20 cellular contexts compared by ENCODE assay signal in genomic region chr5:121841900-121842299, GRCh38. TPM values are rescaled to one million over a fixed set of nuclear protein-coding genes. Genes with fewer than 3 reads are reported as not detected.
DNase-seq lines count a peak whose midpoint lies in the region; ATAC-seq, FAIRE-seq and TF ChIP-seq lines count a peak whose summit lies in the region.
"Had no signal": no experiment of that assay in that cellular context is flagged by ENCODE, and none has a peak within 500 bp of the region (broad histone marks: within the 10 kb centered on the region; RNA-seq: fewer than 3 reads in every experiment).

No MANE protein-coding gene starts in this region.

- CTCF ChIA-PET in HepG2 (lab: Yijun Ruan, JAX; ENCODE audit: low intra/inter-chr PET ratio, low total read pairs), result no interaction called here

- no peak for TF ChIP-seq RAD21 in HepG2 (CRISPR knock-in tag; IDR thresholded peaks at IDR 0.05)

- intact Hi-C loops in HepG2 (cut with micrococcal nuclease; ENCODE audit: unreplicated experiment) (no loop called here), right lobe of liver (cut with DNase I) (no loop called here)

- H3K9me3 ChIP-seq in HepG2 (ENCODE audit: low read length), result no peaks in the 10 kb centered on the region
- no peaks in the 10 kb centered on the region for H3K9me3 ChIP-seq in right lobe of liver
- no peaks in the 10 kb centered on the region for H3K9me3 ChIP-seq in astrocyte (ENCODE audit: insufficient read depth, low read depth, low read length)
- H3K9me3 ChIP-seq: SJCRH30 had no signal

- TF ChIP-seq POLR2A in HepG2 (IDR thresholded peaks at IDR 0.05; ENCODE audit: insufficient read depth in 1 of 2, low read depth in 2 of 2, low read length in 2 of 2) (no peak), right lobe of liver (IDR thresholded peaks at IDR 0.05) (no peak)

- H3K4me3 ChIP-seq in HepG2 (replicated peaks in 1 of 3; ENCODE audit: insufficient read depth in 1 of 3, low read depth in 2 of 3, low read length in 3 of 3), result no peak overlapping the region
- H3K4me3 ChIP-seq in right lobe of liver, result no peak overlapping the region
- no peak overlapping the region for H3K4me3 ChIP-seq in astrocyte (ENCODE audit: insufficient read depth, low read depth, low read length)
- H3K4me3 ChIP-seq in fibroblast of mammary gland (ENCODE audit: control insufficient read depth, low read depth, low read length), result no peak overlapping the region
- H3K4me3 ChIP-seq: GM12878, SJCRH30 had no signal

- no peak overlapping the region for H3K4me3 Mint-ChIP-seq in astrocyte (ENCODE audit: unreplicated experiment)
- H3K4me3 Mint-ChIP-seq: CD14-positive monocyte had no signal

- H3K27me3 ChIP-seq in HepG2 (ENCODE audit: control insufficient read depth in 1 of 2, insufficient read depth in 2 of 2, low read length in 2 of 2) (no peaks in the 10 kb centered on the region), right lobe of liver (no peaks in the 10 kb centered on the region), astrocyte (ENCODE audit: insufficient read depth, low read length) (no peaks in the 10 kb centered on the region)

- POLR2A ChIA-PET in HepG2 (lab: Yijun Ruan, JAX), result no interaction called here

- H3K4me1 Mint-ChIP-seq in astrocyte (ENCODE audit: low read depth, unreplicated experiment), result peaks cover 8% of the 10 kb centered on the region
- H3K4me1 Mint-ChIP-seq: CD14-positive monocyte had no signal

- no peaks in the 10 kb centered on the region for H3K4me1 ChIP-seq in HepG2 (ENCODE audit: insufficient read depth, low read length)
- H3K4me1 ChIP-seq in right lobe of liver, result no peaks in the 10 kb centered on the region
- H3K4me1 ChIP-seq in astrocyte (ENCODE audit: insufficient read depth, low read length), result no peaks in the 10 kb centered on the region
- H3K4me1 ChIP-seq: SJCRH30 had no signal

- H3K36me3 ChIP-seq in HepG2 (replicated peaks in 1 of 2; ENCODE audit: control insufficient read depth in 1 of 2, insufficient read depth in 2 of 2, low read length in 2 of 2) (no peaks in the 10 kb centered on the region), right lobe of liver (no peaks in the 10 kb centered on the region), astrocyte (ENCODE audit: insufficient read depth, low read length) (no peaks in the 10 kb centered on the region)
- H3K36me3 ChIP-seq: SJCRH30 had no signal

- no TSS peak for BruUV-seq in HepG2 (replicated peaks; lab: Mats Ljungman, UMichigan)

- H3K27ac Mint-ChIP-seq in astrocyte (ENCODE audit: unreplicated experiment), result no peak overlapping the region
- H3K27ac Mint-ChIP-seq: CD14-positive monocyte had no signal

- DNase-seq in HepG2 (ENCODE audit: low spot score), result no peak
- DNase-seq in right lobe of liver, result no peak
- DNase-seq in astrocyte (ENCODE audit: low read depth), result peak; percentile 2
- peak; percentile 10 for DNase-seq in fibroblast of mammary gland (ENCODE audit: low read depth)
- DNase-seq in stromal cell of bone marrow (ENCODE audit: low read depth), result peak; percentile 11
- no peak for DNase-seq in AG20443 (ENCODE audit: low spot score)
- DNase-seq in NCI-H187 (lab: John Stamatoyannopoulos, UW), result no peak
- DNase-seq: NCI-H1436, NCI-H2081, NCI-H524, RPMI8226, SJCRH30 had no signal

- H4K20me1 ChIP-seq in HepG2 (ENCODE audit: insufficient read depth, low read length) (no peaks in the 10 kb centered on the region), astrocyte (ENCODE audit: insufficient read depth, low read length) (no peaks in the 10 kb centered on the region)

- TF ChIP-seq EP300 in HepG2 (IDR thresholded peaks at IDR 0.05; ENCODE audit: low read depth in 2 of 2, low read length in 2 of 2), result no peak
- TF ChIP-seq EP300 in HepG2 (CRISPR knock-in tag; IDR thresholded peaks at IDR 0.05; ENCODE audit: borderline replicate concordance), result no peak

- no peak overlapping the region for H3K27ac ChIP-seq in HepG2 (ENCODE audit: extremely low read length, insufficient read depth, low read length)
- H3K27ac ChIP-seq in right lobe of liver, result no peak overlapping the region
- H3K27ac ChIP-seq in astrocyte (ENCODE audit: low read depth, low read length), result no peak overlapping the region
- H3K27ac ChIP-seq: 22Rv1, SJCRH30 had no signal

- no peaks in the 10 kb centered on the region for H3K36me3 Mint-ChIP-seq in astrocyte (ENCODE audit: low read depth, unreplicated experiment)
- H3K36me3 Mint-ChIP-seq: CD14-positive monocyte had no signal

- in situ Hi-C loops in HepG2 (cut with HindIII; ENCODE audit: extremely low pct_ligation_motif_present, low pct_unique_long_range_greater_than_20kb), result no loop called here

- H3K9me3 Mint-ChIP-seq in astrocyte (ENCODE audit: unreplicated experiment), result no peaks in the 10 kb centered on the region

- no peak overlapping the region for H2AFZ ChIP-seq in HepG2 (ENCODE audit: low read length)
- H2AFZ ChIP-seq in astrocyte (ENCODE audit: low read depth, low read length), result no peak overlapping the region

- no peaks in the 10 kb centered on the region for H3K27me3 Mint-ChIP-seq in astrocyte (ENCODE audit: low read depth, unreplicated experiment)

- H3K9ac ChIP-seq in HepG2 (ENCODE audit: insufficient read depth, low read depth, low read length) (no peak overlapping the region), astrocyte (ENCODE audit: low read length) (no peak overlapping the region)

- FAIRE-seq in HepG2 (lab: Jason Lieb, UNC) (no peak), astrocyte (lab: Jason Lieb, UNC) (no peak)
- FAIRE-seq: GM12878 had no signal

- H3K4me2 ChIP-seq in HepG2 (ENCODE audit: low read depth, low read length), result no peak overlapping the region
- no peak overlapping the region for H3K4me2 ChIP-seq in astrocyte (ENCODE audit: low read length)

- TF ChIP-seq CTCF in HepG2 (CRISPR knock-in tag; IDR thresholded peaks at IDR 0.05) (no peak), right lobe of liver (IDR thresholded peaks at IDR 0.05) (no peak), astrocyte (IDR thresholded peaks at IDR 0.05; ENCODE audit: insufficient read depth, low read depth, low read length) (no peak), fibroblast of mammary gland (conservative IDR thresholded peaks at IDR 0.05; ENCODE audit: control insufficient read depth, insufficient read depth, low read depth, low read length) (no peak)

- H3K79me2 ChIP-seq in HepG2 (ENCODE audit: insufficient read depth, low read length), result no peaks in the 10 kb centered on the region
- no peaks in the 10 kb centered on the region for H3K79me2 ChIP-seq in astrocyte (ENCODE audit: insufficient read depth, low read length)

- no peak for ATAC-seq in HepG2
- no peak for ATAC-seq in right lobe of liver
- ATAC-seq in HG03442 (IDR thresholded peaks at IDR 0.05; ENCODE audit: unreplicated experiment), result no peak
- ATAC-seq: GM12878 had no signal

TF ChIP-seq in HepG2, 621 proteins besides CTCF, POLR2A, EP300 and RAD21:
- TF ChIP-seq MAFK (conservative IDR thresholded peaks at IDR 0.05 in 1 of 2, IDR thresholded peaks at IDR 0.05 in 1 of 2; ENCODE audit: low read length in 2 of 2), result peak; percentile 68 to 71
- no peak for TF ChIP-seq PTBP1 (IDR thresholded peaks at IDR 0.05; ENCODE audit: low read depth, low read length, poor library complexity, severe bottlenecking)
- TF ChIP-seq KDM1A (CRISPR knock-in tag; IDR thresholded peaks at IDR 0.05), result no peak
- TF ChIP-seq MAFF (IDR thresholded peaks at IDR 0.05; ENCODE audit: low read depth, low read length), result peak; percentile 70
- no peak for TF ChIP-seq GABPB1 (CRISPR knock-in tag; IDR thresholded peaks at IDR 0.05)
- no peak for TF ChIP-seq ZNF790 (CRISPR knock-in tag; IDR thresholded peaks at IDR 0.05; ENCODE audit: borderline replicate concordance)
TF ChIP-seq in HepG2: peak in this region for 2.

RNA-seq across cellular contexts. Expression of gene FTMT, which starts 9.8 kb away (rescaled TPM):
- total RNA-seq in HepG2 (2016; rRNA removed; fragmentation: Illumina TruSeq; extraction: Trizol), result not detected in 2 replicates
- not detected in 2 replicates for total RNA-seq in HepG2 (2016; cell fraction: cytosol; rRNA removed; fragmentation: Illumina TruSeq; extraction: Trizol; ENCODE audit: low read depth)
- not detected in 2 replicates for total RNA-seq in HepG2 (2016; cell fraction: insoluble cytoplasmic fraction; rRNA removed; fragmentation: Illumina TruSeq; extraction: Trizol)
- total RNA-seq in HepG2 (2016; cell fraction: membrane; rRNA removed; fragmentation: Illumina TruSeq; extraction: Trizol), result not detected in 2 replicates
- total RNA-seq in HepG2 (2016; cell fraction: nucleus; rRNA removed; fragmentation: Illumina TruSeq; extraction: Trizol), result not detected in 2 replicates
- polyA plus RNA-seq in HepG2 (2011; rRNA removed), result not detected in 2 replicates
- polyA plus RNA-seq in HepG2 (2011; cell fraction: cytosol; rRNA removed), result not detected in 2 replicates
- not detected in 2 replicates for polyA plus RNA-seq in HepG2 (2011; cell fraction: nucleus; rRNA removed)
- not detected in 2 replicates for polyA plus RNA-seq in HepG2 (2012)
- not detected in 2 replicates for polyA plus RNA-seq in HepG2 (2016; cell fraction: cytosol; fragmentation: Illumina TruSeq; extraction: Trizol; ENCODE audit: low read depth)
- not detected in 2 replicates for polyA plus RNA-seq in HepG2 (2016; cell fraction: insoluble cytoplasmic fraction; fragmentation: Illumina TruSeq; extraction: Trizol; ENCODE audit: low read depth)
- polyA plus RNA-seq in HepG2 (2016; cell fraction: membrane; fragmentation: Illumina TruSeq; extraction: Trizol; ENCODE audit: low read depth), result not detected in 2 replicates
- not detected in 2 replicates for polyA plus RNA-seq in HepG2 (2016; cell fraction: nucleus; fragmentation: Illumina TruSeq; extraction: Trizol; ENCODE audit: insufficient read depth, low read depth)
- polyA minus RNA-seq in HepG2 (2011; rRNA and poly(A)+ RNA removed; ENCODE audit: low replicate concordance), result not detected in 2 replicates
- not detected in 2 replicates for polyA minus RNA-seq in HepG2 (2011; cell fraction: cytosol; rRNA and poly(A)+ RNA removed)
- polyA minus RNA-seq in HepG2 (2011; cell fraction: nucleus; rRNA and poly(A)+ RNA removed), result not detected in 2 replicates
- total RNA-seq in right lobe of liver, result not detected
- not detected in 2 replicates for total RNA-seq in astrocyte
- total RNA-seq: G401, GM12878, H4, LHCN-M2, OCI-LY7, SJCRH30 had no signal
- polyA plus RNA-seq: CD14-positive monocyte, GM12878 had no signal

Comparison
In these comparisons a context has a peak if more than half of its experiments do, and no peak if none do; other contexts are left out.
1. DNase-seq: peak in astrocyte (single experiment), fibroblast of mammary gland (single experiment) and stromal cell of bone marrow (single experiment); none in HepG2 (single experiment), right lobe of liver (0 of 3), AG20443 (single experiment) and NCI-H187 (0 of 2).